ENCODE assay signal across 11 cellular contexts in the genomic region with DNA sequence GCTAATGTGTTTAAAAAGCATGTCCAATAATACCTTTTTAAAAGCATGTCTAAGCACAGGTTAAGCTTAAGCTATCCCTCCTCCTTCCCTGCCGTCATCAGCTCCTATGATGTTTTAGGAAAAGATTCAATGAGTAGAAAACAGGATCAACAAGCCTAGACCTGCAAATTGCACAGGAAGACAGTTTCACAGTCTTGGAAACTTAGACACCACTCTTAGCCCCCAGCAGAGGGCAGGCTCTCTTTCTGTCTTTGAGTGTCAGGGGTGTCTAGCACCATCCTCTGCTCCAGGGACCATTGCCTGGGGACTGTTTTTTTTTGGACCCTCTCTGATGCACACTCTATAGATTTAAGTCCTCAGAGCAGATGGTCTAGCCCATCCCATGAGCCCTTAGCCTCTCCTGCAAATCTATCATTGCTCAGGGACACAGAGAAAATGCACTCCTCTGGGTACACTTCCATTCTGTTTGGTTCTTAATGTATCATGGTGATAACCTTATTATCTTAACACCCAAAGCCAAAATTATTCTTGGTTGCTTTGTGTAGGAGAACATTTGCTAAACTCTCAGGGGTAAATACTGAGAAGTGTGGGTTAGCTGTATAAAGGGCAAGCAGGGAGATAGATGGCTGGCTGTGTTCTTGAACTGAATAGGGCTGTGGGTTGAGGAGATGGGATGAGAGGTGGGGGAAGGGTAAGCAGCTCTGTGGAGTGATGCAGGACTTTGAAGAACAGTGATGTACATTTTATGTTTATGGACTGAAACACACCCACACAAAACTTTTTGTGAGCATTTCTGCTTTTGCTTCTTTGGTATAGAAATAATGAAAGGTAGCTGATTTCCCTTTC.
DNase-seq lines count a peak whose midpoint lies in the region; ATAC-seq, FAIRE-seq and TF ChIP-seq lines count a peak whose summit lies in the region.
"Had no signal": no experiment of that assay in that cellular context is flagged by ENCODE, and none has a peak within 500 bp of the region (broad histone marks: within the 10 kb centered on the region; RNA-seq: fewer than 3 reads in every experiment).

No MANE protein-coding gene starts in this region.

- no peak overlapping the region for H3K4me2 ChIP-seq in KMS-11
- no peak overlapping the region for H3K4me2 ChIP-seq in GM12878 (ENCODE audit: control insufficient read depth, insufficient read depth)

- H3K4me3 ChIP-seq in KMS-11 (IDR thresholded peaks at IDR 0.05; ENCODE audit: insufficient read depth, low read depth, low read length) (no peak overlapping the region), GM12878 (no peak overlapping the region)

- ATAC-seq in GM12878: peak; percentile 47; the same call in 1 of the 3 replicates

- RAD21 ChIA-PET in GM12878 (lab: Charles Lee; ENCODE audit: unreplicated experiment): no interaction called here

- 0% methylated on average over 1 of the region's 1 CpG for WGBS in GM12878 (ENCODE audit: insufficient coverage, insufficient replicate concordance, low lambda C conversion rate, missing lambda C conversion rate)

- SMC1A ChIA-PET in GM12878 (lab: Charles Lee; ENCODE audit: uncharacterized antibody, unreplicated experiment): interaction anchor here (1.1 to 1.2 kb wide), 2 partner anchors 82 to 924 kb away, joined by 3 to 4 read pairs; no protein-coding TSS in a partner anchor

- intact Hi-C loops in GM12878 (cut with micrococcal nuclease; ENCODE audit: unreplicated experiment): no loop called here

- H2AFZ ChIP-seq in KMS-11 (ENCODE audit: low read depth) (no peak overlapping the region), GM12878 (ENCODE audit: control insufficient read depth, low read depth, low read length) (no peak overlapping the region)

- peaks cover 18% of the 10 kb centered on the region for H3K9me3 Mint-ChIP-seq in nephron progenitor cell

- no peaks in the 10 kb centered on the region for H3K9me3 ChIP-seq in GM12878 (replicated peaks; ENCODE audit: control insufficient read depth, insufficient read depth, low read length)

- no peaks in the 10 kb centered on the region for H3K27me3 ChIP-seq in KMS-11 (ENCODE audit: insufficient read depth, low read depth)
- no peaks in the 10 kb centered on the region for H3K27me3 ChIP-seq in GM12878 (replicated peaks in 1 of 2; ENCODE audit: control insufficient read depth in 2 of 2, insufficient read depth in 2 of 2, low read length in 1 of 2)

- POLR2A ChIA-PET in GM12878 (lab: Charles Lee): no interaction called here

- H3K4me1 ChIP-seq in KMS-11 (ENCODE audit: low read depth, poor library complexity, severe bottlenecking) (no peaks in the 10 kb centered on the region), GM12878 (ENCODE audit: control insufficient read depth, insufficient read depth, low read length) (no peaks in the 10 kb centered on the region)

- H3K36me3 ChIP-seq in KMS-11 (ENCODE audit: insufficient read depth) (no peaks in the 10 kb centered on the region), GM12878 (ENCODE audit: control insufficient read depth in 2 of 2, insufficient read depth in 2 of 2, low read length in 1 of 2) (no peaks in the 10 kb centered on the region)

- no peak overlapping the region for H3K4me3 Mint-ChIP-seq in nephron progenitor cell
- H3K4me3 Mint-ChIP-seq: central memory CD8-positive, alpha-beta T cell had no signal

- DNase-seq in DMS53 (lab: John Stamatoyannopoulos, UW): peak; percentile 47
- DNase-seq in DMS53 treated with DMSO at 0.1 percent for 48 hours (lab: John Stamatoyannopoulos, UW; ENCODE audit: unreplicated experiment): no peak
- no peak for DNase-seq in GM12878 (ENCODE audit: low read depth, low spot score)
- DNase-seq in nephron progenitor cell: peak; percentile 3
- DNase-seq in globus pallidus (ENCODE audit: low spot score): no peak
- DNase-seq in DMS153 treated with DMSO at 0.1 percent for 48 hours (lab: John Stamatoyannopoulos, UW; ENCODE audit: unreplicated experiment): no peak
- no peak for DNase-seq in central memory CD4-positive, alpha-beta T cell
- DNase-seq: activated CD4-positive, CD25-positive, alpha-beta regulatory T cell had no signal

- peaks cover 19% of the 10 kb centered on the region for H3K36me3 Mint-ChIP-seq in nephron progenitor cell (ENCODE audit: low read depth)
- H3K36me3 Mint-ChIP-seq: IgD-negative memory B cell had no signal

- H3K27me3 Mint-ChIP-seq in nephron progenitor cell (ENCODE audit: low read depth, poor library complexity): peaks cover 3% of the 10 kb centered on the region
- H3K27me3 Mint-ChIP-seq: central memory CD8-positive, alpha-beta T cell; IgD-negative memory B cell had no signal

- H3K27ac Mint-ChIP-seq in nephron progenitor cell: no peak overlapping the region
- H3K27ac Mint-ChIP-seq: IgD-negative memory B cell had no signal

- CTCF ChIA-PET in GM12878 (lab: Yijun Ruan, JAX): interaction anchor here (0.6 to 2.5 kb wide), 5 partner anchors 18 to 935 kb away, joined by 3 to 10 read pairs (median 5); no protein-coding TSS in a partner anchor

- no peak for TF ChIP-seq EP300 in GM12878 (IDR thresholded peaks at IDR 0.05; ENCODE audit: borderline replicate concordance in 1 of 2, control insufficient read depth in 1 of 2, low read depth in 2 of 2, low read length in 2 of 2)

- H3K79me2 ChIP-seq in KMS-11 (ENCODE audit: insufficient read depth, low read depth) (no peaks in the 10 kb centered on the region), GM12878 (ENCODE audit: control insufficient read depth, insufficient read depth, low read length) (no peaks in the 10 kb centered on the region)

- in situ Hi-C loops in GM12878 (cut with MboI): no loop called here

- FAIRE-seq in GM12878 (lab: Jason Lieb, UNC): no peak

- TF ChIP-seq CTCF in KMS-11 (conservative IDR thresholded peaks at IDR 0.05; ENCODE audit: low read depth, low read length): peak; percentile 41; the same call in 1 of the 2 replicates
- TF ChIP-seq CTCF in GM12878 (IDR thresholded peaks at IDR 0.05 in 2 of 3, conservative IDR thresholded peaks at IDR 0.05 in 1 of 3; ENCODE audit: control insufficient read depth in 2 of 3, extremely low read depth in 1 of 3, insufficient read depth in 1 of 3, low read depth in 3 of 3, low read length in 3 of 3): peak; percentile 34 to 43 (median 38); a peak in 5 of 6 replicates
- peak; percentile 50 for TF ChIP-seq CTCF in nephron progenitor cell (IDR thresholded peaks at IDR 0.05)

- peaks cover 11% of the 10 kb centered on the region for H3K4me1 Mint-ChIP-seq in nephron progenitor cell
- H3K4me1 Mint-ChIP-seq: central memory CD8-positive, alpha-beta T cell; IgD-negative memory B cell had no signal

- H3K27ac ChIP-seq in KMS-11 (no peak overlapping the region), GM12878 (ENCODE audit: control insufficient read depth, insufficient read depth) (no peak overlapping the region)

- no TSS peak for BruUV-seq in GM12878 (replicated peaks; lab: Mats Ljungman, UMichigan)

- H4K20me1 ChIP-seq in KMS-11 (ENCODE audit: insufficient read depth): no peaks in the 10 kb centered on the region
- no peaks in the 10 kb centered on the region for H4K20me1 ChIP-seq in GM12878 (ENCODE audit: control insufficient read depth, insufficient read depth)

- peak; percentile 38 for TF ChIP-seq RAD21 in GM12878 (IDR thresholded peaks at IDR 0.05; ENCODE audit: insufficient read depth, low read depth, low read length)

- no peak overlapping the region for H3K9ac ChIP-seq in KMS-11
- H3K9ac ChIP-seq in GM12878 (ENCODE audit: control insufficient read depth, insufficient read depth, low read length): no peak overlapping the region

- TF ChIP-seq POLR2A in GM12878 (IDR thresholded peaks at IDR 0.05; ENCODE audit: low read depth, low read length): no peak

TF ChIP-seq in GM12878, 131 proteins besides CTCF, POLR2A, EP300 and RAD21:
- TF ChIP-seq MTA2 (IDR thresholded peaks at IDR 0.05; ENCODE audit: low read depth) (no peak), SMAD1 (IDR thresholded peaks at IDR 0.05; ENCODE audit: low read depth, partially characterized antibody) (no peak), NR2F1 (conservative IDR thresholded peaks at IDR 0.05) (no peak), SMC3 (IDR thresholded peaks at IDR 0.05; ENCODE audit: borderline replicate concordance, low read length) (peak; percentile 36; the same call in 1 of the 2 replicates)

Comparison
In these comparisons a context has a peak if more than half of its experiments do, and no peak if none do; other contexts are left out.
1. DNase-seq: peak in DMS53 (single experiment) and nephron progenitor cell (single experiment); none in DMS53 treated with DMSO at 0.1 percent for 48 hours (single experiment), GM12878 (single experiment), globus pallidus (single experiment), DMS153 treated with DMSO at 0.1 percent for 48 hours (single experiment) and central memory CD4-positive, alpha-beta T cell (single experiment).
2. Peak in every context shown above with its lines, with median percentiles within 50 percentile points of each other: CTCF ChIP-seq.